25 cellular contexts compared by ENCODE assay signal in the genomic region with DNA sequence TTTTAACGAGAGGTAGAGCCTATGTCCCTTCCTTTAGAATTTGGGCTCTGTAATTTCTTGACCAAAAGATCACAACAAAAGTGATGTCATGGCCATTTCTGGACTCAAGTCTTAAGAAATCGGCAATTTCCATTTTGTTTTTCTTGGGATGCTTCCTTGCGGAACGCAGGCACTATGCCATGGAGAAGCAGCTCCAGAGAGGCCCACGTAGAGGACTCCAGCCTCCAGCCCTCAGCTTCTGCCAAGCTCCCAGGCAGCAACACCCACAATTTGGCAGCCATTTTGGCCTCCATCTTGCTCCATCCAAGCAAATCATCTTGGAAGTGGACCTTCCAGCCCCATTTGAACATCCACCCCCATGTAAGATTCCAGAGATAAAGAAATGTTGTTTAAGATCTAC. TPM values are rescaled to one million over a fixed set of nuclear protein-coding genes. Genes with fewer than 3 reads are reported as not detected.
DNase-seq lines count a peak whose midpoint lies in the region; ATAC-seq and TF ChIP-seq lines count a peak whose summit lies in the region.
"Had no signal": no experiment of that assay in that cellular context is flagged by ENCODE, and none has a peak within 500 bp of the region (broad histone marks: within the 10 kb centered on the region; RNA-seq: fewer than 3 reads in every experiment).

No MANE protein-coding gene starts in this region.

- H3K27ac ChIP-seq in right cardiac atrium (ENCODE audit: low read length) (no peak overlapping the region), parathyroid adenoma (no peak overlapping the region)
- H3K27ac ChIP-seq: BLaER1 had no signal

- H3K4me1 Mint-ChIP-seq in stimulated activated naive CD8-positive, alpha-beta T cell treated with anti-CD3 and anti-CD28 coated beads, Interleukin-15, amount 100 ng/mL, for 72 hours: peaks cover 12% of the 10 kb centered on the region

- intact Hi-C loops in right cardiac atrium (cut with DNase I) (loop anchor here in 2 of 4 donors (10.0 kb wide), 1 partner anchor 56 kb away; no protein-coding TSS in a partner anchor), cardiac septum (cut with DNase I) (no loop called here), sciatic nerve (cut with DNase I) (no loop called here)

- peak overlapping the region; percentile 47 for H2AFZ ChIP-seq in parathyroid adenoma

- H3K27me3 ChIP-seq in right cardiac atrium (ENCODE audit: control insufficient read depth, insufficient read depth) (no peaks in the 10 kb centered on the region), parathyroid adenoma (ENCODE audit: control insufficient read depth, insufficient read depth, low read length) (no peaks in the 10 kb centered on the region)
- H3K27me3 ChIP-seq: BE2C, BLaER1 had no signal

- 82% methylated on average over 5 of the region's 5 CpGs for WGBS in right cardiac atrium

- no peak for TF ChIP-seq CTCF in parathyroid adenoma (IDR thresholded peaks at IDR 0.05)

- peaks cover 7% of the 10 kb centered on the region for H3K27me3 Mint-ChIP-seq in stimulated activated naive CD8-positive, alpha-beta T cell treated with anti-CD3 and anti-CD28 coated beads, Interleukin-15, amount 100 ng/mL, for 72 hours

- H3K79me2 ChIP-seq in parathyroid adenoma: no peaks in the 10 kb centered on the region

- H3K4me1 ChIP-seq in right cardiac atrium (ENCODE audit: control insufficient read depth, insufficient read depth, low read length) (peaks cover 1% of the 10 kb centered on the region), parathyroid adenoma (no peaks in the 10 kb centered on the region)
- H3K4me1 ChIP-seq: BE2C, BLaER1 had no signal

- H3K9ac ChIP-seq in parathyroid adenoma: no peak overlapping the region
- H3K9ac ChIP-seq: BLaER1 had no signal

- H3K9me3 ChIP-seq in right cardiac atrium (ENCODE audit: control insufficient read depth, low read length): no peaks in the 10 kb centered on the region
- no peaks in the 10 kb centered on the region for H3K9me3 ChIP-seq in parathyroid adenoma (ENCODE audit: control insufficient read depth, low read length)
- H3K9me3 ChIP-seq: BE2C had no signal

- H3K27ac Mint-ChIP-seq in stimulated activated naive CD8-positive, alpha-beta T cell treated with anti-CD3 and anti-CD28 coated beads, Interleukin-15, amount 100 ng/mL, for 72 hours: no peak overlapping the region
- H3K27ac Mint-ChIP-seq: CD14-positive monocyte; CD4-positive, alpha-beta memory T cell; CD4-positive, CD25-positive, alpha-beta regulatory T cell; CD8-positive, alpha-beta memory T cell had no signal

- DNase-seq in right cardiac atrium (peak in 2 of 3 donors; percentile 27 to 73), cardiac septum (ENCODE audit: low spot score) (no peak), sciatic nerve (ENCODE audit: low spot score) (no peak), activated T-cell treated with anti-CD3 and anti-CD28 coated beads for 4 hours (no peak)
- DNase-seq in stimulated activated CD4-positive, alpha-beta T cell treated with anti-CD3 and anti-CD28 coated beads, Interleukin-2, amount 100 ng/mL, for 24 hours: no peak
- DNase-seq in stimulated activated naive CD8-positive, alpha-beta T cell treated with anti-CD3 and anti-CD28 coated beads, Interleukin-15, amount 100 ng/mL, for 72 hours: no peak
- DNase-seq: 8988T; ACHN; BE2C; C1 segment of cervical spinal cord; CD4-positive, alpha-beta memory T cell; CD4-positive, CD25-positive, alpha-beta regulatory T cell; CD8-positive, alpha-beta memory T cell; COR-L47; DMS 273 treated with DMSO at 0.1 percent for 48 hours; DMS153; DMS53; DMS79; DND-41; EL; GDM1 had no signal

- H3K36me3 ChIP-seq in parathyroid adenoma (ENCODE audit: control insufficient read depth, insufficient read depth, low read length): no peaks in the 10 kb centered on the region
- H3K36me3 ChIP-seq: BE2C had no signal

- H3K4me3 Mint-ChIP-seq in stimulated activated naive CD8-positive, alpha-beta T cell treated with anti-CD3 and anti-CD28 coated beads, Interleukin-15, amount 100 ng/mL, for 72 hours: no peak overlapping the region
- H3K4me3 Mint-ChIP-seq: CD14-positive monocyte; CD4-positive, alpha-beta memory T cell; CD4-positive, CD25-positive, alpha-beta regulatory T cell had no signal

- ATAC-seq in right cardiac atrium (no peak), sciatic nerve (peak; percentile 53)
- no peak for ATAC-seq in stimulated activated naive CD8-positive, alpha-beta T cell treated with anti-CD3 and anti-CD28 coated beads, Interleukin-15, amount 100 ng/mL, for 72 hours
- ATAC-seq: GM12878 had no signal

- H3K4me3 ChIP-seq in right cardiac atrium (ENCODE audit: low read length): no peak overlapping the region
- no peak overlapping the region for H3K4me3 ChIP-seq in parathyroid adenoma (ENCODE audit: low read depth, low read length)
- H3K4me3 ChIP-seq: BLaER1, GM12878 had no signal

- no peak overlapping the region for H3K4me2 ChIP-seq in parathyroid adenoma (ENCODE audit: low read length)
- H3K4me2 ChIP-seq: BLaER1 had no signal

- peaks cover 12 to 14% of the 10 kb centered on the region in 2 donors for H3K9me3 Mint-ChIP-seq in stimulated activated naive CD8-positive, alpha-beta T cell treated with anti-CD3 and anti-CD28 coated beads, Interleukin-15, amount 100 ng/mL, for 72 hours

RNA-seq across cellular contexts. Expression of gene GPD1L, which starts 6.0 kb away (rescaled TPM):
- total RNA-seq in right cardiac atrium (100 to 1,000 TPM; 292 to 364 (median 321) TPM), cardiac septum (161 TPM), sciatic nerve (36.7 TPM)
- 139 TPM for polyA plus RNA-seq in right cardiac atrium

Comparison
In these comparisons a context has a peak if more than half of its experiments do, and no peak if none do; other contexts are left out.
1. DNase-seq: peak in right cardiac atrium (2 of 3); none in cardiac septum (single experiment), sciatic nerve (single experiment), stimulated activated CD4-positive, alpha-beta T cell treated with anti-CD3 and anti-CD28 coated beads, Interleukin-2, amount 100 ng/mL, for 24 hours (0 of 2), activated T-cell treated with anti-CD3 and anti-CD28 coated beads for 4 hours (single experiment) and stimulated activated naive CD8-positive, alpha-beta T cell treated with anti-CD3 and anti-CD28 coated beads, Interleukin-15, amount 100 ng/mL, for 72 hours (0 of 2).